ENCODE assay signal across 2 cellular contexts in the genomic region with DNA sequence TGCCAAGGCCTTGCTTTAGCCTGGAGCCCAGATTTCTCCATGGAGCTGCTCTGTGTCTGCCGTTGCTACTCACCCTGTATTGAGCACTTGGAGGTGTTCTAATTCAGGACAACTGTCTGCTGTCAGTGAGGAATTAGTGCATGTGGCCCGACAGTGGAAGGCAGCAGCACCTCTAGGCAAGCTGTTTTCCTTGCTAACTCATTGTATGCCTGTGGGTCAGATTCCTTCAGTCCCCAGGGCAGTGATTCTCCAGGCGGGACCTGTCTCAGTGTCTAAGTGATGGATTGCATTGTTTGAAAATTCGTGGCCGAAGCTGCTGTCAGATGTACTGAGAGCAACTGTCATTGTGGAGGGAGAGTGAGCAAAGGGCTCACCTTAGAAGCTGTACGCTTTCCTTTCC.
TF ChIP-seq lines count a peak whose summit lies in the region.

No MANE protein-coding gene starts in this region.

TF ChIP-seq in IMR-90, 13 proteins besides CTCF, POLR2A, EP300 and RAD21 (continued from another document):
- no peak for TF ChIP-seq RFX5 (IDR thresholded peaks at IDR 0.05; ENCODE audit: low read depth, low read length)
- TF ChIP-seq, protein P1, sequence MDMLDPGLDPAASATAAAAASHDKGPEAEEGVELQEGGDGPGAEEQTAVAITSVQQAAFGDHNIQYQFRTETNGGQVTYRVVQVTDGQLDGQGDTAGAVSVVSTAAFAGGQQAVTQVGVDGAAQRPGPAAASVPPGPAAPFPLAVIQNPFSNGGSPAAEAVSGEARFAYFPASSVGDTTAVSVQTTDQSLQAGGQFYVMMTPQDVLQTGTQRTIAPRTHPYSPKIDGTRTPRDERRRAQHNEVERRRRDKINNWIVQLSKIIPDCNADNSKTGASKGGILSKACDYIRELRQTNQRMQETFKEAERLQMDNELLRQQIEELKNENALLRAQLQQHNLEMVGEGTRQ (IDR thresholded peaks at IDR 0.05; ENCODE audit: low read depth, low read length): no peak
- TF ChIP-seq NFE2L2 (IDR thresholded peaks at IDR 0.05; ENCODE audit: low read depth, low read length): no peak
- TF ChIP-seq FOS (IDR thresholded peaks at IDR 0.05; ENCODE audit: low read depth, low read length): no peak
- TF ChIP-seq BHLHE40 (IDR thresholded peaks at IDR 0.05; ENCODE audit: low read depth, low read length): no peak
- no peak for TF ChIP-seq CHD1 (IDR thresholded peaks at IDR 0.05; ENCODE audit: low read depth, low read length)
- TF ChIP-seq, protein P2, sequence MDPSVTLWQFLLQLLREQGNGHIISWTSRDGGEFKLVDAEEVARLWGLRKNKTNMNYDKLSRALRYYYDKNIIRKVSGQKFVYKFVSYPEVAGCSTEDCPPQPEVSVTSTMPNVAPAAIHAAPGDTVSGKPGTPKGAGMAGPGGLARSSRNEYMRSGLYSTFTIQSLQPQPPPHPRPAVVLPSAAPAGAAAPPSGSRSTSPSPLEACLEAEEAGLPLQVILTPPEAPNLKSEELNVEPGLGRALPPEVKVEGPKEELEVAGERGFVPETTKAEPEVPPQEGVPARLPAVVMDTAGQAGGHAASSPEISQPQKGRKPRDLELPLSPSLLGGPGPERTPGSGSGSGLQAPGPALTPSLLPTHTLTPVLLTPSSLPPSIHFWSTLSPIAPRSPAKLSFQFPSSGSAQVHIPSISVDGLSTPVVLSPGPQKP (IDR thresholded peaks at IDR 0.05; ENCODE audit: borderline replicate concordance, low read depth, low read length): no peak
- TF ChIP-seq SMC3 (IDR thresholded peaks at IDR 0.05; ENCODE audit: low read depth, low read length): no peak
- TF ChIP-seq MAFK (IDR thresholded peaks at IDR 0.05; ENCODE audit: low read depth, low read length): no peak

TF ChIP-seq in neural cell, 6 proteins besides CTCF, POLR2A, EP300 and RAD21 (continued from another document):
- TF ChIP-seq, protein P3, sequence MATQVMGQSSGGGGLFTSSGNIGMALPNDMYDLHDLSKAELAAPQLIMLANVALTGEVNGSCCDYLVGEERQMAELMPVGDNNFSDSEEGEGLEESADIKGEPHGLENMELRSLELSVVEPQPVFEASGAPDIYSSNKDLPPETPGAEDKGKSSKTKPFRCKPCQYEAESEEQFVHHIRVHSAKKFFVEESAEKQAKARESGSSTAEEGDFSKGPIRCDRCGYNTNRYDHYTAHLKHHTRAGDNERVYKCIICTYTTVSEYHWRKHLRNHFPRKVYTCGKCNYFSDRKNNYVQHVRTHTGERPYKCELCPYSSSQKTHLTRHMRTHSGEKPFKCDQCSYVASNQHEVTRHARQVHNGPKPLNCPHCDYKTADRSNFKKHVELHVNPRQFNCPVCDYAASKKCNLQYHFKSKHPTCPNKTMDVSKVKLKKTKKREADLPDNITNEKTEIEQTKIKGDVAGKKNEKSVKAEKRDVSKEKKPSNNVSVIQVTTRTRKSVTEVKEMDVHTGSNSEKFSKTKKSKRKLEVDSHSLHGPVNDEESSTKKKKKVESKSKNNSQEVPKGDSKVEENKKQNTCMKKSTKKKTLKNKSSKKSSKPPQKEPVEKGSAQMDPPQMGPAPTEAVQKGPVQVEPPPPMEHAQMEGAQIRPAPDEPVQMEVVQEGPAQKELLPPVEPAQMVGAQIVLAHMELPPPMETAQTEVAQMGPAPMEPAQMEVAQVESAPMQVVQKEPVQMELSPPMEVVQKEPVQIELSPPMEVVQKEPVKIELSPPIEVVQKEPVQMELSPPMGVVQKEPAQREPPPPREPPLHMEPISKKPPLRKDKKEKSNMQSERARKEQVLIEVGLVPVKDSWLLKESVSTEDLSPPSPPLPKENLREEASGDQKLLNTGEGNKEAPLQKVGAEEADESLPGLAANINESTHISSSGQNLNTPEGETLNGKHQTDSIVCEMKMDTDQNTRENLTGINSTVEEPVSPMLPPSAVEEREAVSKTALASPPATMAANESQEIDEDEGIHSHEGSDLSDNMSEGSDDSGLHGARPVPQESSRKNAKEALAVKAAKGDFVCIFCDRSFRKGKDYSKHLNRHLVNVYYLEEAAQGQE (IDR thresholded peaks at IDR 0.05; ENCODE audit: borderline replicate concordance): no peak
- no peak for TF ChIP-seq POLR2AphosphoS5 (IDR thresholded peaks at IDR 0.05)
- no peak for TF ChIP-seq EZH2 (IDR thresholded peaks at IDR 0.05; ENCODE audit: borderline replicate concordance, insufficient read depth, low read length, poor library complexity, severe bottlenecking)
